Comparison of ENCODE assay signal across 13 cellular contexts in genomic region chr1:21117159-21117953, GRCh38. TPM values are rescaled to one million over a fixed set of nuclear protein-coding genes. Genes with fewer than 3 reads are reported as not detected.
DNase-seq lines count a peak whose midpoint lies in the region; ATAC-seq and TF ChIP-seq lines count a peak whose summit lies in the region.
"Had no signal": no experiment of that assay in that cellular context is flagged by ENCODE, and none has a peak within 500 bp of the region (broad histone marks: within the 10 kb centered on the region; RNA-seq: fewer than 3 reads in every experiment).

No MANE protein-coding gene starts in this region.

- no peak for TF ChIP-seq CTCF in GM13976 (IDR thresholded peaks at IDR 0.05; ENCODE audit: borderline replicate concordance, control extremely low read depth, extremely low read depth, insufficient read depth, missing control alignments)

- in situ Hi-C loops in GM13976 (cut with MboI; ENCODE audit: low sequenced_read_pairs, unreplicated experiment) = no loop called here
- in situ Hi-C loops in SK-MEL-5 (cut with HindIII; ENCODE audit: low pct_unique_long_range_greater_than_20kb, low sequenced_read_pairs) = no loop called here

- no peak for ATAC-seq in GM21447 (IDR thresholded peaks at IDR 0.05; ENCODE audit: unreplicated experiment)
- ATAC-seq: psoas muscle, T-cell had no signal

- DNase-seq in GM13976 (ENCODE audit: low spot score) (peak; percentile 19), SK-MEL-5 (ENCODE audit: low read depth, low spot score) (peak; percentile 93), globus pallidus (ENCODE audit: low spot score) (peak; percentile 94), putamen (ENCODE audit: low spot score) (peak; percentile 86), NCI-H510A (lab: John Stamatoyannopoulos, UW) (no peak), HK-2 (ENCODE audit: unreplicated experiment) (no peak)
- DNase-seq in activated CD4-positive, alpha-beta T cell treated with anti-CD3 and anti-CD28 coated beads for 48 hours = no peak
- DNase-seq: NCI-H2029 treated with DMSO at 0.1 percent for 48 hours; psoas muscle; stimulated activated CD4-positive, alpha-beta T cell treated with anti-CD3 and anti-CD28 coated beads, Interleukin-4, amount 100 ng/mL, for 1 hour; stimulated activated naive CD4-positive, alpha-beta T cell treated with Interleukin-2 at 50 U/mL for 16 hours; T-cell had no signal

RNA-seq across cellular contexts. Expression of gene EIF4G3, which starts 59.3 kb away (rescaled TPM):
- 25.1 and 25.7 TPM in 2 replicates for total RNA-seq in SK-MEL-5 (2014; rRNA removed; shearing (Covaris generic))
- polyA plus RNA-seq in SK-MEL-5 (2015; cell fraction: cytosol; rRNA removed) = 23.2 and 33.6 TPM in 2 replicates
- 38.0 and 57.1 TPM in 2 replicates for polyA plus RNA-seq in SK-MEL-5 (2015; cell fraction: nucleus; rRNA removed)

Comparison
In these comparisons a context has a peak if more than half of its experiments do, and no peak if none do; other contexts are left out.
1. DNase-seq: peak in GM13976 (single experiment), SK-MEL-5 (single experiment), globus pallidus (single experiment) and putamen (single experiment); none in activated CD4-positive, alpha-beta T cell treated with anti-CD3 and anti-CD28 coated beads for 48 hours (single experiment), NCI-H510A (single experiment) and HK-2 (single experiment).